10 cellular contexts compared by ENCODE assay signal in genomic region chr3:112376996-112377395, GRCh38. TPM values are rescaled to one million over a fixed set of nuclear protein-coding genes. Genes with fewer than 3 reads are reported as not detected.
DNase-seq lines count a peak whose midpoint lies in the region; ATAC-seq, FAIRE-seq and TF ChIP-seq lines count a peak whose summit lies in the region.
"Had no signal": no experiment of that assay in that cellular context is flagged by ENCODE, and none has a peak within 500 bp of the region (broad histone marks: within the 10 kb centered on the region; RNA-seq: fewer than 3 reads in every experiment).

No MANE protein-coding gene starts in this region.

- DNase-seq in HT1080 (ENCODE audit: low read depth) = peak; percentile 63
- peak; percentile 26 for DNase-seq in T1000 (lab: John Stamatoyannopoulos, UW)
- DNase-seq in heart left ventricle = no peak
- DNase-seq in small intestine = peak; percentile 92
- DNase-seq in amygdala (lab: John Stamatoyannopoulos, UW) = no peak
- DNase-seq in DMS53 treated with DMSO at 0.1 percent for 48 hours (lab: John Stamatoyannopoulos, UW; ENCODE audit: unreplicated experiment) = no peak
- DNase-seq: DMS153, NCI-H2107 had no signal

- peak overlapping the region in 5 of 12 donors; percentile 9 to 85 (median 46) for H3K27ac ChIP-seq in heart left ventricle
- H3K27ac ChIP-seq in small intestine (ENCODE audit: low read depth in 1 of 2, low read length in 1 of 2) = no peak overlapping the region

- no peak for FAIRE-seq in small intestine (lab: Jason Lieb, UNC)

- no peak for TF ChIP-seq CTCF in heart left ventricle (IDR thresholded peaks at IDR 0.05)

- H3K4me1 ChIP-seq in heart left ventricle (peaks cover 0 to 62% (median 20%) of the 10 kb centered on the region in 12 donors), small intestine (ENCODE audit: control insufficient read depth in 2 of 2, insufficient read depth in 1 of 2, low read depth in 1 of 2, low read length in 1 of 2) (peaks cover 0 to 6% of the 10 kb centered on the region in 2 donors)

- no peaks in the 10 kb centered on the region for H3K9me3 ChIP-seq in heart left ventricle
- H3K9me3 ChIP-seq in small intestine (ENCODE audit: control insufficient read depth, low read depth) = no peaks in the 10 kb centered on the region

- intact Hi-C loops in heart left ventricle (cut with DNase I) = no loop called here

- ATAC-seq in heart left ventricle = peak in 3 of 4 donors; percentile 68 to 72 (median 72)
- no peak for ATAC-seq in GM18498 (IDR thresholded peaks at IDR 0.05; ENCODE audit: unreplicated experiment)
- ATAC-seq in HG02759 (IDR thresholded peaks at IDR 0.05; ENCODE audit: unreplicated experiment) = no peak

- 30 to 44% (median 36%) methylated on average over 1 of the region's 1 CpG for WGBS in heart left ventricle, 4 donors
- 10 to 57% (median 37%) methylated on average over 1 of the region's 1 CpG for WGBS in small intestine, 3 donors

- TF ChIP-seq POLR2A in heart left ventricle (IDR thresholded peaks at IDR 0.05) = no peak

- H3K36me3 ChIP-seq in heart left ventricle (no peaks in the 10 kb centered on the region), small intestine (ENCODE audit: control insufficient read depth in 2 of 2, insufficient read depth in 2 of 2, low read length in 2 of 2) (no peaks in the 10 kb centered on the region)

- no peak overlapping the region for H3K4me3 ChIP-seq in heart left ventricle
- no peak overlapping the region for H3K4me3 ChIP-seq in small intestine (ENCODE audit: low read depth in 1 of 2, low read length in 2 of 2)

- H3K27me3 ChIP-seq in heart left ventricle = no peaks in the 10 kb centered on the region
- H3K27me3 ChIP-seq in small intestine (ENCODE audit: control insufficient read depth in 2 of 2, insufficient read depth in 2 of 2, low read length in 2 of 2) = no peaks in the 10 kb centered on the region

RNA-seq across cellular contexts. Expression of gene CD200, which starts 44.0 kb away (rescaled TPM):
- total RNA-seq in HT1080 (2014; rRNA removed; shearing (Covaris generic)) = not detected in 2 replicates
- polyA plus RNA-seq in HT1080 (2015; cell fraction: cytosol; rRNA removed) = 0.21 and 0.30 TPM in 2 replicates
- 0.10 and 0.16 TPM in 2 replicates for polyA plus RNA-seq in HT1080 (2015; cell fraction: nucleus; rRNA removed)
- total RNA-seq in heart left ventricle = 10 to 100 TPM in 1 of 9 donors, 1 to 10 TPM in 3, under 1 TPM in 5; 0.26 to 23.9 (median 0.81) TPM
- polyA plus RNA-seq in heart left ventricle (under 1 TPM; 0.38 to 0.94 TPM), small intestine (1 to 10 TPM in 2 of 3 donors, not detected in 1; 1.1 to 7.9 TPM)

Comparison
In these comparisons a context has a peak if more than half of its experiments do, and no peak if none do; other contexts are left out.
1. DNase-seq: peak in HT1080 (single experiment), T1000 (single experiment) and small intestine (single experiment); none in heart left ventricle (0 of 5), amygdala (0 of 56) and DMS53 treated with DMSO at 0.1 percent for 48 hours (single experiment).
2. ATAC-seq: peak in heart left ventricle (3 of 4); none in GM18498 (single experiment) and HG02759 (single experiment).